ENCODE assay signal across 34 cellular contexts in genomic region chr10:102262744-102263370, GRCh38. TPM values are rescaled to one million over a fixed set of nuclear protein-coding genes. Genes with fewer than 3 reads are reported as not detected.
A peak's percentile ranks its signal among the peaks of the same experiment; 100 is the strongest.
DNase-seq lines count a peak whose midpoint lies in the region; ATAC-seq and TF ChIP-seq lines count a peak whose summit lies in the region.
"Had no signal": no experiment of that assay in that cellular context is flagged by ENCODE, and none has a peak within 500 bp of the region (broad histone marks: within the 10 kb centered on the region; RNA-seq: fewer than 3 reads in every experiment).

No MANE protein-coding gene starts in this region.

- ATAC-seq in left ventricle myocardium superior: peak; percentile 47
- ATAC-seq in right cardiac atrium: no peak
- no peak for ATAC-seq in GM18867 (IDR thresholded peaks at IDR 0.05; ENCODE audit: unreplicated experiment)
- ATAC-seq: activated naive CD4-positive, alpha-beta T cell treated with anti-CD3 and anti-CD28 coated beads, Interleukin-2, amount 50 U/mL, for 72 hours; GM12878; stimulated activated naive CD8-positive, alpha-beta T cell treated with anti-CD3 and anti-CD28 coated beads, Interleukin-15, Interleukin-2, amounts not matched to agents 100 U/mL and 50 U/mL, for 24 hours had no signal

- no peaks in the 10 kb centered on the region for H3K27me3 Mint-ChIP-seq in nephron progenitor cell (ENCODE audit: low read depth, poor library complexity)
- H3K27me3 Mint-ChIP-seq: central memory CD8-positive, alpha-beta T cell; progenitor cell of endocrine pancreas had no signal

- peaks cover 46% of the 10 kb centered on the region for H3K36me3 Mint-ChIP-seq in nephron progenitor cell (ENCODE audit: low read depth)

- 75% methylated on average over 4 of the region's 4 CpGs for WGBS in right cardiac atrium
- WGBS in spleen, 5 donors: 70 to 94% (median 91%) methylated on average over 4 of the region's 4 CpGs
- WGBS in stomach, 5 donors: 64 to 83% (median 66%) methylated on average over 4 of the region's 4 CpGs

- H3K4me3 ChIP-seq in right cardiac atrium (ENCODE audit: low read length) (no peak overlapping the region), fibroblast of villous mesenchyme (ENCODE audit: low read depth, low read length) (no peak overlapping the region), spleen (no peak overlapping the region), stomach (no peak overlapping the region), A673 (ENCODE audit: low read depth, low read length, poor library complexity, severe bottlenecking) (no peak overlapping the region)
- H3K4me3 ChIP-seq: BLaER1, dorsolateral prefrontal cortex, GM12878, HAP-1, neural progenitor cell, thyroid gland had no signal

- POLR2A ChIA-PET in A673 (lab: Charles Lee; ENCODE audit: low non-redundant PET): no interaction called here

- peaks cover 5% of the 10 kb centered on the region for H3K4me1 ChIP-seq in right cardiac atrium (ENCODE audit: control insufficient read depth, insufficient read depth, low read length)
- peaks cover 0 to 49% (median 11%) of the 10 kb centered on the region in 6 donors for H3K4me1 ChIP-seq in spleen
- peaks cover 18 to 63% (median 46%) of the 10 kb centered on the region in 4 donors for H3K4me1 ChIP-seq in stomach
- peaks cover 4% of the 10 kb centered on the region for H3K4me1 ChIP-seq in A673 (ENCODE audit: insufficient read depth, low read length, poor library complexity, severe bottlenecking)
- H3K4me1 ChIP-seq: BLaER1, neural progenitor cell had no signal

- H3K27ac ChIP-seq in right cardiac atrium (ENCODE audit: low read length) (no peak overlapping the region), spleen (no peak overlapping the region), stomach (peak overlapping the region in 1 of 5 donors; percentile 15), A673 (ENCODE audit: low read depth, low read length, poor library complexity, severe bottlenecking) (no peak overlapping the region)
- H3K27ac ChIP-seq: BLaER1, dorsolateral prefrontal cortex, HL-60, neural progenitor cell, thyroid gland had no signal

- H3K27me3 ChIP-seq in right cardiac atrium (ENCODE audit: control insufficient read depth, insufficient read depth): no peaks in the 10 kb centered on the region
- H3K27me3 ChIP-seq in spleen (replicated peaks in 1 of 7): no peaks in the 10 kb centered on the region
- no peaks in the 10 kb centered on the region for H3K27me3 ChIP-seq in stomach
- no peaks in the 10 kb centered on the region for H3K27me3 ChIP-seq in A673 (replicated peaks; ENCODE audit: insufficient read depth, low read depth, low read length, poor library complexity)
- H3K27me3 ChIP-seq: BLaER1, dorsolateral prefrontal cortex, neural progenitor cell, thyroid gland had no signal

- TF ChIP-seq POLR2A in spleen (IDR thresholded peaks at IDR 0.05) (no peak), stomach (IDR thresholded peaks at IDR 0.05) (no peak)

- TF ChIP-seq CTCF in fibroblast of villous mesenchyme (IDR thresholded peaks at IDR 0.05; ENCODE audit: insufficient read depth, low read depth, low read length): no peak
- TF ChIP-seq CTCF in nephron progenitor cell (IDR thresholded peaks at IDR 0.05): no peak
- no peak for TF ChIP-seq CTCF in spleen (IDR thresholded peaks at IDR 0.05 in 8 of 11, conservative IDR thresholded peaks at IDR 0.05 in 3 of 11)
- TF ChIP-seq CTCF in stomach (IDR thresholded peaks at IDR 0.05): no peak
- no peak for TF ChIP-seq CTCF in A673 (conservative IDR thresholded peaks at IDR 0.05; ENCODE audit: low read depth, low read length)

- no peaks in the 10 kb centered on the region for H3K9me3 Mint-ChIP-seq in nephron progenitor cell
- H3K9me3 Mint-ChIP-seq: activated naive CD4-positive, alpha-beta T cell treated with anti-CD3 and anti-CD28 coated beads, Interleukin-2, amount 50 U/mL, for 72 hours; activated T-helper 2 cell treated with anti-CD3 and anti-CD28 coated beads, Interferon-gamma antibody, Interleukin-2, Interleukin-4, amounts not matched to agents 10 μg/mL and 5 μg/mL and 100 μg/mL, durations not matched to agents 14 hours and 24 hours and 36 hours; central memory CD8-positive, alpha-beta T cell; immature natural killer cell; neural progenitor cell had no signal

- no peak overlapping the region for H3K4me3 Mint-ChIP-seq in nephron progenitor cell
- H3K4me3 Mint-ChIP-seq: central memory CD8-positive, alpha-beta T cell; immature natural killer cell; neural progenitor cell had no signal

- BruUV-seq in A673 (replicated peaks; lab: Mats Ljungman, UMichigan): no TSS peak

- no peak for DNase-seq in left ventricle myocardium superior
- DNase-seq in right cardiac atrium: no peak
- peak; percentile 29 for DNase-seq in fibroblast of villous mesenchyme (ENCODE audit: low read depth)
- DNase-seq in nephron progenitor cell: no peak
- DNase-seq in spleen: no peak
- no peak for DNase-seq in stomach
- no peak for DNase-seq in A673 (ENCODE audit: low spot score)
- DNase-seq: activated CD4-positive, alpha-beta T cell treated with anti-CD3 and anti-CD28 coated beads, Interleukin-2, amount 50 U/mL, for 48 hours; activated CD8-positive, alpha-beta memory T cell treated with anti-CD3 and anti-CD28 coated beads, Interleukin-2, amount 50 U/mL, for 48 hours; anterior cingulate cortex; DND-41; dorsolateral prefrontal cortex; foreskin fibroblast; hippocampal formation; immature natural killer cell; Kasumi-1; NCI-H1694 treated with DMSO at 0.1 percent for 48 hours; NCI-H524 treated with DMSO at 0.1 percent for 48 hours; SIG-M5; stimulated activated CD4-positive, alpha-beta T cell treated with anti-CD3 and anti-CD28 coated beads, Interleukin-4, amount 100 ng/mL, for 1 hour; stimulated activated naive CD8-positive, alpha-beta T cell treated with anti-CD3 and anti-CD28 coated beads, Interleukin-15, Interleukin-2, amounts not matched to agents 100 U/mL and 50 U/mL, for 24 hours; thyroid gland had no signal

- CTCF ChIA-PET in A673 (lab: Charles Lee): no interaction called here

- intact Hi-C loops in left ventricle myocardium superior (cut with micrococcal nuclease): no loop called here
- intact Hi-C loops in right cardiac atrium (cut with DNase I): no loop called here
- intact Hi-C loops in spleen (cut with DNase I; ENCODE audit: low total_unique reads): no loop called here
- intact Hi-C loops in stomach (cut with DNase I; ENCODE audit: low total_unique reads): no loop called here
- intact Hi-C loops in A673 (cut with micrococcal nuclease; ENCODE audit: unreplicated experiment): no loop called here

- no peak for TF ChIP-seq EP300 in stomach (IDR thresholded peaks at IDR 0.05)

- peaks cover 0 to 89% (median 22%) of the 10 kb centered on the region in 6 donors for H3K36me3 ChIP-seq in spleen
- H3K36me3 ChIP-seq in stomach: peaks cover 30 to 49% (median 40%) of the 10 kb centered on the region in 4 donors
- peaks cover 24% of the 10 kb centered on the region for H3K36me3 ChIP-seq in A673 (ENCODE audit: insufficient read depth, low read length, poor library complexity, severe bottlenecking)

- H3K4me1 Mint-ChIP-seq in nephron progenitor cell: peaks cover 54% of the 10 kb centered on the region

- H3K27ac Mint-ChIP-seq in nephron progenitor cell: peak overlapping the region; percentile 53
- H3K27ac Mint-ChIP-seq: activated naive CD4-positive, alpha-beta T cell treated with anti-CD3 and anti-CD28 coated beads, Interleukin-2, amount 50 U/mL, for 72 hours; activated T-helper 2 cell treated with anti-CD3 and anti-CD28 coated beads, Interferon-gamma antibody, Interleukin-2, Interleukin-4, amounts not matched to agents 10 μg/mL and 5 μg/mL and 100 μg/mL, durations not matched to agents 14 hours and 24 hours and 36 hours; immature natural killer cell; neural progenitor cell; progenitor cell of endocrine pancreas had no signal

- H3K9me3 ChIP-seq in right cardiac atrium (ENCODE audit: control insufficient read depth, low read length) (no peaks in the 10 kb centered on the region), spleen (no peaks in the 10 kb centered on the region), stomach (no peaks in the 10 kb centered on the region), A673 (ENCODE audit: low read depth, low read length, poor library complexity, severe bottlenecking) (no peaks in the 10 kb centered on the region)
- H3K9me3 ChIP-seq: BLaER1, HAP-1, thyroid gland had no signal

RNA-seq across cellular contexts. Expression of gene GBF1, which starts 17.5 kb away (rescaled TPM):
- 41.7 TPM for total RNA-seq in left ventricle myocardium superior
- 10 to 100 TPM; 34.9 to 43.3 (median 36.9) TPM for total RNA-seq in right cardiac atrium
- polyA plus RNA-seq in right cardiac atrium: 17.2 TPM
- total RNA-seq in fibroblast of villous mesenchyme: 48.3 and 58.3 TPM in 2 replicates
- total RNA-seq in spleen: 10 to 100 TPM; 36.4 to 42.1 (median 41.3) TPM
- polyA plus RNA-seq in spleen: 10 to 100 TPM in 1 of 3 donors, 1 to 10 TPM in 2; 5.8 to 11.5 (median 7.3) TPM
- total RNA-seq in stomach: 10 to 100 TPM; 21.7 to 47.3 (median 35.8) TPM
- 1 to 10 TPM; 5.7 to 8.0 (median 7.9) TPM for polyA plus RNA-seq in stomach
- 48.4 and 50.0 TPM in 2 replicates for total RNA-seq in A673 (2021)

RNA-seq across cellular contexts. Expression of gene PITX3, which starts 21.5 kb away (rescaled TPM):
- total RNA-seq in left ventricle myocardium superior: 1.1 TPM
- under 1 TPM; 0.25 to 0.82 (median 0.29) TPM for total RNA-seq in right cardiac atrium
- polyA plus RNA-seq in right cardiac atrium: 0.52 TPM
- under 0.01 TPM in 1 of 2 replicates, not detected in the other for total RNA-seq in fibroblast of villous mesenchyme
- not detected for total RNA-seq in spleen
- not detected for polyA plus RNA-seq in spleen
- total RNA-seq in stomach: not detected
- polyA plus RNA-seq in stomach: not detected
- total RNA-seq in A673 (2021): not detected in 2 replicates
- total RNA-seq: activated naive CD4-positive, alpha-beta T cell treated with anti-CD3 and anti-CD28 coated beads, Interleukin-2, amount 50 U/mL, for 72 hours; endothelial cell of umbilical vein; GM12878; liver; progenitor cell of endocrine pancreas had no signal
- polyA plus RNA-seq: endothelial cell of umbilical vein, GM12878, immature natural killer cell, liver had no signal

RNA-seq across cellular contexts. Expression of gene ELOVL3, which starts 36.8 kb away (rescaled TPM):
- total RNA-seq in left ventricle myocardium superior (not detected), right cardiac atrium (under 1 TPM; 0.17 to 0.56 (median 0.32) TPM), fibroblast of villous mesenchyme (0.32 and 0.86 TPM in 2 replicates), spleen (1 to 10 TPM in 1 of 7 donors, under 1 TPM in 4, not detected in 2; 0.26 to 2.0 (median 0.64) TPM), stomach (not detected), A673 (2021) (0.44 TPM in 1 of 2 replicates, not detected in the other)
- polyA plus RNA-seq in right cardiac atrium (0.18 TPM), spleen (1 to 10 TPM in 2 of 3 donors, under 1 TPM in 1; 0.08 to 1.1 (median 1.1) TPM), stomach (under 1 TPM in 2 of 3 donors, not detected in 1; 0.20 to 0.31 TPM)
- total RNA-seq: activated T-helper 2 cell treated with anti-CD3 and anti-CD28 coated beads, Interferon-gamma antibody, Interleukin-2, Interleukin-4, amounts not matched to agents 10 μg/mL and 5 μg/mL and 100 μg/mL, durations not matched to agents 14 hours and 24 hours and 36 hours; endothelial cell of umbilical vein; progenitor cell of endocrine pancreas; thyroid gland had no signal
- polyA plus RNA-seq: endothelial cell of umbilical vein, immature natural killer cell, liver had no signal
